2 cellular contexts compared by ENCODE assay signal in genomic region chr12:48957141-48958048, GRCh38.
TF ChIP-seq lines count a peak whose summit lies in the region.

TSS of gene ARF3 (minus strand) at chr12:48957487. CDS start at chr12:48941095, 16,392 bp downstream.

TF ChIP-seq in HEK293, 187 proteins besides CTCF, POLR2A, EP300 and RAD21 (continued from another document and continues in another):
- TF ChIP-seq ZNF398 (tag by site-specific recombination; IDR thresholded peaks at IDR 0.05) (peak; percentile 96), ZNF202 (tag by site-specific recombination; IDR thresholded peaks at IDR 0.05; ENCODE audit: borderline replicate concordance) (no peak), GLIS2 (tag by site-specific recombination; IDR thresholded peaks at IDR 0.05) (no peak; the same call in 1 of the 2 replicates), ZBTB10 (tag by site-specific recombination; IDR thresholded peaks at IDR 0.05) (peak; percentile 89), ZFP37 (tag by site-specific recombination; IDR thresholded peaks at IDR 0.05) (peak; percentile 72; the same call in 1 of the 2 replicates), ZBTB7A (tag by site-specific recombination; IDR thresholded peaks at IDR 0.05; ENCODE audit: low read depth) (0 out of 2 replicates have a peak, but pooled peaks have one; percentile 6), ZNF660 (tag by site-specific recombination; IDR thresholded peaks at IDR 0.05) (no peak), KLF7 (tag by site-specific recombination; IDR thresholded peaks at IDR 0.05; ENCODE audit: borderline replicate concordance) (peak; percentile 35; the same call in 1 of the 2 replicates), ZNF350 (tag by site-specific recombination; IDR thresholded peaks at IDR 0.05) (no peak), ZSCAN18 (tag by site-specific recombination; IDR thresholded peaks at IDR 0.05) (no peak), ZBTB1 (tag by site-specific recombination; IDR thresholded peaks at IDR 0.05) (no peak), ZNF26 (tag by site-specific recombination; IDR thresholded peaks at IDR 0.05) (no peak), ZNF391 (tag by site-specific recombination; IDR thresholded peaks at IDR 0.05; ENCODE audit: borderline replicate concordance, low read depth) (0 out of 2 replicates have a peak, but pooled peaks have one; percentile 27), RBAK (tag by site-specific recombination; IDR thresholded peaks at IDR 0.05) (no peak), ZBTB26 (tag by site-specific recombination; optimal IDR thresholded peaks at IDR 0.05) (peak; percentile 47)

TF ChIP-seq in SK-N-SH, 30 proteins besides CTCF, POLR2A, EP300 and RAD21 (continued from another document):
- TF ChIP-seq RXRA (IDR thresholded peaks at IDR 0.05; ENCODE audit: borderline replicate concordance, low read depth) (no peak), MXI1 (IDR thresholded peaks at IDR 0.05; ENCODE audit: low read depth, low read length) (no peak), SIN3A (IDR thresholded peaks at IDR 0.05; ENCODE audit: borderline replicate concordance, low read depth, low read length) (peak; percentile 100), JUND (IDR thresholded peaks at IDR 0.05) (no peak), YY1 (IDR thresholded peaks at IDR 0.05; ENCODE audit: low read depth) (no peak), EZH2phosphoT487 (IDR thresholded peaks at IDR 0.05; ENCODE audit: borderline replicate concordance, low read depth) (no peak), POLR2AphosphoS5 (IDR thresholded peaks at IDR 0.05; ENCODE audit: low read depth, low read length) (peak; percentile 71), PBX3 (IDR thresholded peaks at IDR 0.05) (no peak), TEAD4 (IDR thresholded peaks at IDR 0.05; ENCODE audit: borderline replicate concordance, insufficient read depth) (no peak), TCF12 (IDR thresholded peaks at IDR 0.05) (no peak), USF1 (IDR thresholded peaks at IDR 0.05; ENCODE audit: borderline replicate concordance, low read depth) (no peak), TAF1 (IDR thresholded peaks at IDR 0.05; ENCODE audit: borderline replicate concordance, low read depth, low read length) (peak; percentile 78), RFX5 (IDR thresholded peaks at IDR 0.05; ENCODE audit: low read length) (no peak), IRF3 (IDR thresholded peaks at IDR 0.05; ENCODE audit: low read depth, low read length) (no peak), NFIC (IDR thresholded peaks at IDR 0.05; ENCODE audit: borderline replicate concordance) (no peak)
